Comparison of ENCODE assay signal across 5 cellular contexts in genomic region chrX:39787999-39788398, GRCh38.
"Had no signal": no experiment of that assay in that cellular context is flagged by ENCODE, and none has a peak within 500 bp of the region (broad histone marks: within the 10 kb centered on the region; RNA-seq: fewer than 3 reads in every experiment).

No MANE protein-coding gene starts in this region.

- H2AFZ ChIP-seq: GM23338 had no signal

- H3K4me3 ChIP-seq: GM23338, K562 had no signal

- DNase-seq: H9, HCEC 1CT, IMR-90 had no signal

- H3K9me3 Mint-ChIP-seq: GM23338 had no signal

- H3K4me3 Mint-ChIP-seq: GM23338, H9 had no signal

- H3K27ac Mint-ChIP-seq: GM23338, H9 had no signal

- H3K4me2 ChIP-seq: GM23338 had no signal
